Comparison of ENCODE assay signal across 8 cellular contexts in genomic region chr16:84952335-84953050, GRCh38. TPM values are rescaled to one million over a fixed set of nuclear protein-coding genes. Genes with fewer than 3 reads are reported as not detected.
DNase-seq lines count a peak whose midpoint lies in the region; ATAC-seq, FAIRE-seq and TF ChIP-seq lines count a peak whose summit lies in the region.

No MANE protein-coding gene starts in this region.

- peaks cover 0 to 17% (median 3%) of the 10 kb centered on the region in 11 experiments; a peak in 4 of 22 replicates for H3K27me3 ChIP-seq in BLaER1 treated with 17β-estradiol and CSF1 and Interleukin-3, amounts not matched to agents 10 nM and 100 nM
- H3K27me3 ChIP-seq in astrocyte (ENCODE audit: insufficient read depth, low read length) (peaks cover 3% of the 10 kb centered on the region), hepatocyte (no peaks in the 10 kb centered on the region), sigmoid colon (no peaks in the 10 kb centered on the region)

- no peak for TF ChIP-seq POLR2A in sigmoid colon (IDR thresholded peaks at IDR 0.05)

- H3K4me3 ChIP-seq in BLaER1 treated with 17β-estradiol and CSF1 and Interleukin-3, amounts not matched to agents 10 nM and 100 nM, result no peak overlapping the region
- no peak overlapping the region for H3K4me3 ChIP-seq in astrocyte (ENCODE audit: insufficient read depth, low read depth, low read length)
- H3K4me3 ChIP-seq in hepatocyte, result no peak overlapping the region
- no peak overlapping the region for H3K4me3 ChIP-seq in sigmoid colon

- no peaks in the 10 kb centered on the region for H3K79me2 ChIP-seq in astrocyte (ENCODE audit: insufficient read depth, low read length)
- no peaks in the 10 kb centered on the region for H3K79me2 ChIP-seq in hepatocyte

- TF ChIP-seq EP300 in sigmoid colon (IDR thresholded peaks at IDR 0.05), result peak in 2 of 4 donors; percentile 37 to 86

- no peak for FAIRE-seq in astrocyte (lab: Jason Lieb, UNC)

- H2AFZ ChIP-seq in astrocyte (ENCODE audit: low read depth, low read length), result peak overlapping the region; percentile 7
- no peak overlapping the region for H2AFZ ChIP-seq in hepatocyte

- peak overlapping the region in 2 of 11 experiments; percentile 11 to 31; a peak in 1 of 22 replicates for H3K9ac ChIP-seq in BLaER1 treated with 17β-estradiol and CSF1 and Interleukin-3, amounts not matched to agents 10 nM and 100 nM
- peak overlapping the region; percentile 18 for H3K9ac ChIP-seq in astrocyte (ENCODE audit: low read length)

- no peak overlapping the region for H3K27ac ChIP-seq in BLaER1 treated with 17β-estradiol and CSF1 and Interleukin-3, amounts not matched to agents 10 nM and 100 nM
- H3K27ac ChIP-seq in astrocyte (ENCODE audit: low read depth, low read length) (no peak overlapping the region), hepatocyte (peak overlapping the region; percentile 82), sigmoid colon (peak overlapping the region; percentile 22 to 86 (median 76))

- whole genome bisulfite sequencing in hepatocyte (ENCODE audit: low lambda C conversion rate, missing lambda C conversion rate), result 37% methylated on average over 11 of the region's 11 CpGs
- 42 to 51% methylated on average over 11 of the region's 11 CpGs for WGBS in sigmoid colon, 2 donors

- intact Hi-C loops in sigmoid colon (cut with DNase I), result loop anchor here (1.0 to 10.0 kb wide), 2 partner anchors 88 to 198 kb away; no protein-coding TSS in a partner anchor

- H3K9me3 ChIP-seq in BLaER1 treated with 17β-estradiol and CSF1 and Interleukin-3, amounts not matched to agents 10 nM and 100 nM (replicated peaks in 1 of 11), result no peaks in the 10 kb centered on the region
- H3K9me3 ChIP-seq in astrocyte (ENCODE audit: insufficient read depth, low read depth, low read length), result no peaks in the 10 kb centered on the region
- no peaks in the 10 kb centered on the region for H3K9me3 ChIP-seq in hepatocyte (ENCODE audit: low read depth)
- no peaks in the 10 kb centered on the region for H3K9me3 ChIP-seq in sigmoid colon

- H3K27ac Mint-ChIP-seq in T-helper 2 cell treated with Interferon-gamma antibody and Interleukin-4, amounts not matched to agents 5 μg/mL and 100 μg/mL, for 36 hours, result no peak overlapping the region
- no peak overlapping the region for H3K27ac Mint-ChIP-seq in astrocyte (ENCODE audit: unreplicated experiment)

- DNase-seq in NCI-H1436 treated with DMSO at 0.1 percent for 48 hours (lab: John Stamatoyannopoulos, UW) (peak; percentile 16), astrocyte (ENCODE audit: low read depth) (peak; percentile 68), hepatocyte (ENCODE audit: low spot score) (peak; percentile 91), sigmoid colon (peak; percentile 93)
- DNase-seq in T-helper 2 cell treated with Interferon-gamma antibody and Interleukin-4, amounts not matched to agents 5 μg/mL and 100 μg/mL, for 36 hours (ENCODE audit: low spot score), result peak; percentile 53

- H3K4me1 ChIP-seq in BLaER1 treated with 17β-estradiol and CSF1 and Interleukin-3, amounts not matched to agents 10 nM and 100 nM, result peaks cover 22 to 39% (median 33%) of the 10 kb centered on the region in 10 experiments
- H3K4me1 ChIP-seq in astrocyte (ENCODE audit: insufficient read depth, low read length) (peaks cover 7% of the 10 kb centered on the region), hepatocyte (ENCODE audit: insufficient read depth) (peaks cover 31% of the 10 kb centered on the region), sigmoid colon (peaks cover 0 to 43% (median 24%) of the 10 kb centered on the region in 4 donors)

- peaks cover 6% of the 10 kb centered on the region for H3K27me3 Mint-ChIP-seq in T-helper 2 cell treated with Interferon-gamma antibody and Interleukin-4, amounts not matched to agents 5 μg/mL and 100 μg/mL, for 36 hours (ENCODE audit: low read depth)
- peaks cover 18% of the 10 kb centered on the region for H3K27me3 Mint-ChIP-seq in astrocyte (ENCODE audit: low read depth, unreplicated experiment)

- peak; percentile 82 for ATAC-seq in GM21447 (IDR thresholded peaks at IDR 0.05; ENCODE audit: unreplicated experiment)
- no peak for ATAC-seq in GM18502 (IDR thresholded peaks at IDR 0.05; ENCODE audit: poor library complexity, unreplicated experiment)

- peak overlapping the region in 8 of 11 experiments; percentile 1 to 67 (median 52); a peak in 9 of 22 replicates for H3K4me2 ChIP-seq in BLaER1 treated with 17β-estradiol and CSF1 and Interleukin-3, amounts not matched to agents 10 nM and 100 nM
- H3K4me2 ChIP-seq in astrocyte (ENCODE audit: low read length) (no peak overlapping the region), hepatocyte (no peak overlapping the region)

- no peaks in the 10 kb centered on the region for H3K9me2 ChIP-seq in hepatocyte (replicated peaks; ENCODE audit: insufficient read depth)

- H3K9me3 Mint-ChIP-seq in T-helper 2 cell treated with Interferon-gamma antibody and Interleukin-4, amounts not matched to agents 5 μg/mL and 100 μg/mL, for 36 hours, result no peaks in the 10 kb centered on the region
- no peaks in the 10 kb centered on the region for H3K9me3 Mint-ChIP-seq in astrocyte (ENCODE audit: unreplicated experiment)

- H3K4me3 Mint-ChIP-seq in T-helper 2 cell treated with Interferon-gamma antibody and Interleukin-4, amounts not matched to agents 5 μg/mL and 100 μg/mL, for 36 hours, result no peak overlapping the region
- H3K4me3 Mint-ChIP-seq in astrocyte (ENCODE audit: unreplicated experiment), result no peak overlapping the region

- peak; percentile 80 for TF ChIP-seq CTCF in astrocyte (IDR thresholded peaks at IDR 0.05; ENCODE audit: insufficient read depth, low read depth, low read length)
- TF ChIP-seq CTCF in hepatocyte (IDR thresholded peaks at IDR 0.05; ENCODE audit: poor library complexity), result peak; percentile 84
- TF ChIP-seq CTCF in sigmoid colon (IDR thresholded peaks at IDR 0.05), result peak; percentile 77 to 96 (median 92)

- no peaks in the 10 kb centered on the region for H3K36me3 ChIP-seq in BLaER1 treated with 17β-estradiol and CSF1 and Interleukin-3, amounts not matched to agents 10 nM and 100 nM
- H3K36me3 ChIP-seq in astrocyte (ENCODE audit: insufficient read depth, low read length), result no peaks in the 10 kb centered on the region
- no peaks in the 10 kb centered on the region for H3K36me3 ChIP-seq in hepatocyte (replicated peaks; ENCODE audit: insufficient read depth, low read depth)
- no peaks in the 10 kb centered on the region for H3K36me3 ChIP-seq in sigmoid colon

- no peaks in the 10 kb centered on the region for H3K36me3 Mint-ChIP-seq in T-helper 2 cell treated with Interferon-gamma antibody and Interleukin-4, amounts not matched to agents 5 μg/mL and 100 μg/mL, for 36 hours (ENCODE audit: low read depth)
- H3K36me3 Mint-ChIP-seq in astrocyte (ENCODE audit: low read depth, unreplicated experiment), result no peaks in the 10 kb centered on the region

- H3K4me1 Mint-ChIP-seq in T-helper 2 cell treated with Interferon-gamma antibody and Interleukin-4, amounts not matched to agents 5 μg/mL and 100 μg/mL, for 36 hours (ENCODE audit: low read depth), result no peaks in the 10 kb centered on the region
- H3K4me1 Mint-ChIP-seq in astrocyte (ENCODE audit: low read depth, unreplicated experiment), result peaks cover 10% of the 10 kb centered on the region

- peaks cover 0 to 24% (median 0%) of the 10 kb centered on the region in 11 experiments; a peak in 4 of 22 replicates for H4K20me1 ChIP-seq in BLaER1 treated with 17β-estradiol and CSF1 and Interleukin-3, amounts not matched to agents 10 nM and 100 nM
- H4K20me1 ChIP-seq in astrocyte (ENCODE audit: insufficient read depth, low read length) (no peaks in the 10 kb centered on the region), hepatocyte (ENCODE audit: insufficient read depth, poor library complexity, severe bottlenecking) (no peaks in the 10 kb centered on the region)

RNA-seq across cellular contexts. Expression of gene ZDHHC7, which starts 58.8 kb away (rescaled TPM):
- 56.2 and 59.2 TPM in 2 replicates for total RNA-seq in astrocyte
- 59.2 and 65.2 TPM in 2 replicates for total RNA-seq in hepatocyte
- polyA plus RNA-seq in hepatocyte, result 50.0 and 51.4 TPM in 2 replicates
- total RNA-seq in sigmoid colon, result 10 to 100 TPM; 56.2 to 69.5 (median 63.7) TPM
- polyA plus RNA-seq in sigmoid colon, result 10 to 100 TPM; 20.8 to 40.1 (median 22.2) TPM

Comparison
In these comparisons a context has a peak if more than half of its experiments do, and no peak if none do; other contexts are left out.
1. H3K27ac ChIP-seq: peak in hepatocyte (single experiment) and sigmoid colon (4 of 4); none in BLaER1 treated with 17β-estradiol and CSF1 and Interleukin-3, amounts not matched to agents 10 nM and 100 nM (0 of 11) and astrocyte (single experiment).
2. H3K4me2 ChIP-seq: peak in BLaER1 treated with 17β-estradiol and CSF1 and Interleukin-3, amounts not matched to agents 10 nM and 100 nM (8 of 11); none in astrocyte (single experiment) and hepatocyte (single experiment).
3. DNase-seq: peak in every context shown above with its lines; median percentile 93 in sigmoid colon; 91 in hepatocyte; 68 in astrocyte; 53 in T-helper 2 cell treated with Interferon-gamma antibody and Interleukin-4, amounts not matched to agents 5 μg/mL and 100 μg/mL, for 36 hours; 16 in NCI-H1436 treated with DMSO at 0.1 percent for 48 hours.
4. Peak in every context shown above with its lines, with median percentiles within 50 percentile points of each other: CTCF ChIP-seq.